In the genomic region with DNA sequence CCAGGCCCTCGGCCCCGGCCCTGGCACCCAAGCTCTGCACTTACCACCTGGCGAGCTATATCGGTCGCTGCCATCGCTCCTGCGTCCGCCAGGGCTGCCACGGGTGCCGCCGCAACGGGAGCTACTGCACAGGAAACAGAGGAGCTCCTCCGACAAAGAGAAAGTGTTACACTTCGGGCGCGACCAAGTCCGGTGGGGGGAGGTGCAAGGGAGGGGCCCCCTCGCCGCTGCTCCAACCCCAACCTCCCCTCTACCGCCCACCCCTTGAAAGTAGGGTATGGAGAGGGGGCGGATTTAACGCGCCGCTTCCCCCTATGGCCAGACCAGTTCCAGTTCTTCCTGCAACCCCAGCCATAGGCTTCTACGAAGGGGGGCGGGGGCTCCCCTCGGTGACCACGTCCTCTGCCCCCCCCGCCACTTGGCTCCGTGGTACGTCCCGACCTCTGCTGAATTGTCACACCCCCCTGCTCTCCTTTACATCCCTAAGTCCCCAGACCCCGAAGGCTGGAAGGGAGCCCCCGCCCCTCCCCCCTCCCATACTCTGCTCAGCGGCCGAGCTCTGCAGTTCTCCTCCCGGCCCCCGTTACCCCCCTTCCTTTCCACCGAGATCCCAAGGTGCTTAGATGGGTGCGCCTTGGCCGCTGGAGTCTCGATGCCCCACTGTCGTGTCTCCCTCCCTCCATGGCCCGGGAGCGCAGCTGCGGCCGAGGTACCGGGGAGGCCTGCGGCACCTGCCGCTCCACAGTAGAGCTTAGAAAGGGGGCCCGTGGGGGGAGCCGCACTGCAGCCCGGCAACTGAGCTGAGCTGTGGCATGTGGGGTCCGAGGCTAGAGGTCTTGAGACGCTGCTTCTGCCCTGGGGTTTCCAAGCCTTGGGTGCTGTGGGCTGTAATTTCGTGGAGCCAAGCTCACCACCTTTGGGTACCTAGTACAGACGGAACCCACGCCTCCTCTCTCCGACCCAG, we compare ENCODE assay signal across 1 cellular context.
A peak's percentile ranks its signal among the peaks of the same experiment; 100 is the strongest.
TF ChIP-seq lines count a peak whose summit lies in the region.

A gene (minus strand): TSS at position 137 of the 964 bp plus-strand sequence. CDS start 63 bp downstream, at position 74.

TF ChIP-seq in HEK293, 187 proteins besides CTCF, POLR2A, EP300 and RAD21 (continued from another document and continues in another):
- TF ChIP-seq ZNF354C (tag by site-specific recombination; IDR thresholded peaks at IDR 0.05; ENCODE audit: borderline replicate concordance, low read depth) (no peak), SP3 (tag by site-specific recombination; IDR thresholded peaks at IDR 0.05) (peak; percentile 92), ZNF19 (tag by site-specific recombination; IDR thresholded peaks at IDR 0.05; ENCODE audit: low read depth) (no peak), ZSCAN23 (tag by site-specific recombination; IDR thresholded peaks at IDR 0.05) (no peak), ZNF792 (tag by site-specific recombination; IDR thresholded peaks at IDR 0.05) (no peak), ZNF138 (tag by site-specific recombination; IDR thresholded peaks at IDR 0.05; ENCODE audit: borderline replicate concordance) (no peak), ZNF501 (tag by site-specific recombination; IDR thresholded peaks at IDR 0.05) (0 out of 2 replicates have a peak, but pooled peaks have one; percentile 48), ZXDB (tag by site-specific recombination; IDR thresholded peaks at IDR 0.05) (peak; percentile 76), SP2 (tag by site-specific recombination; IDR thresholded peaks at IDR 0.05) (peak; percentile 90), ZNF530 (tag by site-specific recombination; IDR thresholded peaks at IDR 0.05; ENCODE audit: low read depth) (no peak), SALL2 (tag by site-specific recombination; IDR thresholded peaks at IDR 0.05; ENCODE audit: borderline replicate concordance) (no peak), HOXA7 (CRISPR knock-in tag; IDR thresholded peaks at IDR 0.05; ENCODE audit: borderline replicate concordance) (no peak), GLIS2 (tag by site-specific recombination; IDR thresholded peaks at IDR 0.05) (peak; percentile 81), ZNF112 (tag by site-specific recombination; IDR thresholded peaks at IDR 0.05) (no peak), GLIS1 (tag by site-specific recombination; IDR thresholded peaks at IDR 0.05) (0 out of 2 replicates have a peak, but pooled peaks have one; percentile 21), ZNF558 (tag by site-specific recombination; IDR thresholded peaks at IDR 0.05) (no peak), TCF7L2 (IDR thresholded peaks at IDR 0.05; ENCODE audit: borderline replicate concordance, low read depth, low read length) (no peak), KLF16 (tag by site-specific recombination; IDR thresholded peaks at IDR 0.05) (peak; percentile 96), ZNF433 (tag by site-specific recombination; IDR thresholded peaks at IDR 0.05; ENCODE audit: low read depth) (no peak), ZNF837 (tag by site-specific recombination; IDR thresholded peaks at IDR 0.05) (no peak), ZNF114 (tag by site-specific recombination; IDR thresholded peaks at IDR 0.05) (no peak), MZF1 (tag by site-specific recombination; IDR thresholded peaks at IDR 0.05; ENCODE audit: borderline replicate concordance) (no peak), ZNF23 (tag by site-specific recombination; IDR thresholded peaks at IDR 0.05; ENCODE audit: borderline replicate concordance) (no peak), ZNF2 (tag by site-specific recombination; IDR thresholded peaks at IDR 0.05) (no peak), ZNF416 (tag by site-specific recombination; IDR thresholded peaks at IDR 0.05) (no peak), ZNF140 (tag by site-specific recombination; IDR thresholded peaks at IDR 0.05) (no peak), ZNF600 (tag by site-specific recombination; IDR thresholded peaks at IDR 0.05) (0 out of 2 replicates have a peak, but pooled peaks have one; percentile 25), ZBTB8A (tag by site-specific recombination; IDR thresholded peaks at IDR 0.05) (0 out of 2 replicates have a peak, but pooled peaks have one; percentile 33), ZNF266 (tag by site-specific recombination; IDR thresholded peaks at IDR 0.05; ENCODE audit: low read depth) (no peak), KLF9 (tag by site-specific recombination; IDR thresholded peaks at IDR 0.05; ENCODE audit: low read depth) (peak; percentile 95), ZNF555 (tag by site-specific recombination; conservative IDR thresholded peaks at IDR 0.05) (no peak)
- TF ChIP-seq, protein P1, sequence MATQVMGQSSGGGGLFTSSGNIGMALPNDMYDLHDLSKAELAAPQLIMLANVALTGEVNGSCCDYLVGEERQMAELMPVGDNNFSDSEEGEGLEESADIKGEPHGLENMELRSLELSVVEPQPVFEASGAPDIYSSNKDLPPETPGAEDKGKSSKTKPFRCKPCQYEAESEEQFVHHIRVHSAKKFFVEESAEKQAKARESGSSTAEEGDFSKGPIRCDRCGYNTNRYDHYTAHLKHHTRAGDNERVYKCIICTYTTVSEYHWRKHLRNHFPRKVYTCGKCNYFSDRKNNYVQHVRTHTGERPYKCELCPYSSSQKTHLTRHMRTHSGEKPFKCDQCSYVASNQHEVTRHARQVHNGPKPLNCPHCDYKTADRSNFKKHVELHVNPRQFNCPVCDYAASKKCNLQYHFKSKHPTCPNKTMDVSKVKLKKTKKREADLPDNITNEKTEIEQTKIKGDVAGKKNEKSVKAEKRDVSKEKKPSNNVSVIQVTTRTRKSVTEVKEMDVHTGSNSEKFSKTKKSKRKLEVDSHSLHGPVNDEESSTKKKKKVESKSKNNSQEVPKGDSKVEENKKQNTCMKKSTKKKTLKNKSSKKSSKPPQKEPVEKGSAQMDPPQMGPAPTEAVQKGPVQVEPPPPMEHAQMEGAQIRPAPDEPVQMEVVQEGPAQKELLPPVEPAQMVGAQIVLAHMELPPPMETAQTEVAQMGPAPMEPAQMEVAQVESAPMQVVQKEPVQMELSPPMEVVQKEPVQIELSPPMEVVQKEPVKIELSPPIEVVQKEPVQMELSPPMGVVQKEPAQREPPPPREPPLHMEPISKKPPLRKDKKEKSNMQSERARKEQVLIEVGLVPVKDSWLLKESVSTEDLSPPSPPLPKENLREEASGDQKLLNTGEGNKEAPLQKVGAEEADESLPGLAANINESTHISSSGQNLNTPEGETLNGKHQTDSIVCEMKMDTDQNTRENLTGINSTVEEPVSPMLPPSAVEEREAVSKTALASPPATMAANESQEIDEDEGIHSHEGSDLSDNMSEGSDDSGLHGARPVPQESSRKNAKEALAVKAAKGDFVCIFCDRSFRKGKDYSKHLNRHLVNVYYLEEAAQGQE (tag by site-specific recombination; IDR thresholded peaks at IDR 0.05), result no peak
- TF ChIP-seq, protein P2, sequence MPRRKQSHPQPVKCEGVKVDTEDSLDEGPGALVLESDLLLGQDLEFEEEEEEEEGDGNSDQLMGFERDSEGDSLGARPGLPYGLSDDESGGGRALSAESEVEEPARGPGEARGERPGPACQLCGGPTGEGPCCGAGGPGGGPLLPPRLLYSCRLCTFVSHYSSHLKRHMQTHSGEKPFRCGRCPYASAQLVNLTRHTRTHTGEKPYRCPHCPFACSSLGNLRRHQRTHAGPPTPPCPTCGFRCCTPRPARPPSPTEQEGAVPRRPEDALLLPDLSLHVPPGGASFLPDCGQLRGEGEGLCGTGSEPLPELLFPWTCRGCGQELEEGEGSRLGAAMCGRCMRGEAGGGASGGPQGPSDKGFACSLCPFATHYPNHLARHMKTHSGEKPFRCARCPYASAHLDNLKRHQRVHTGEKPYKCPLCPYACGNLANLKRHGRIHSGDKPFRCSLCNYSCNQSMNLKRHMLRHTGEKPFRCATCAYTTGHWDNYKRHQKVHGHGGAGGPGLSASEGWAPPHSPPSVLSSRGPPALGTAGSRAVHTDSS (tag by site-specific recombination; IDR thresholded peaks at IDR 0.05), result no peak
- TF ChIP-seq, protein P3, sequence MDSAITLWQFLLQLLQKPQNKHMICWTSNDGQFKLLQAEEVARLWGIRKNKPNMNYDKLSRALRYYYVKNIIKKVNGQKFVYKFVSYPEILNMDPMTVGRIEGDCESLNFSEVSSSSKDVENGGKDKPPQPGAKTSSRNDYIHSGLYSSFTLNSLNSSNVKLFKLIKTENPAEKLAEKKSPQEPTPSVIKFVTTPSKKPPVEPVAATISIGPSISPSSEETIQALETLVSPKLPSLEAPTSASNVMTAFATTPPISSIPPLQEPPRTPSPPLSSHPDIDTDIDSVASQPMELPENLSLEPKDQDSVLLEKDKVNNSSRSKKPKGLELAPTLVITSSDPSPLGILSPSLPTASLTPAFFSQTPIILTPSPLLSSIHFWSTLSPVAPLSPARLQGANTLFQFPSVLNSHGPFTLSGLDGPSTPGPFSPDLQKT (IDR thresholded peaks at IDR 0.05; ENCODE audit: borderline replicate concordance, low read depth, low read length), result no peak
- TF ChIP-seq, protein P4, sequence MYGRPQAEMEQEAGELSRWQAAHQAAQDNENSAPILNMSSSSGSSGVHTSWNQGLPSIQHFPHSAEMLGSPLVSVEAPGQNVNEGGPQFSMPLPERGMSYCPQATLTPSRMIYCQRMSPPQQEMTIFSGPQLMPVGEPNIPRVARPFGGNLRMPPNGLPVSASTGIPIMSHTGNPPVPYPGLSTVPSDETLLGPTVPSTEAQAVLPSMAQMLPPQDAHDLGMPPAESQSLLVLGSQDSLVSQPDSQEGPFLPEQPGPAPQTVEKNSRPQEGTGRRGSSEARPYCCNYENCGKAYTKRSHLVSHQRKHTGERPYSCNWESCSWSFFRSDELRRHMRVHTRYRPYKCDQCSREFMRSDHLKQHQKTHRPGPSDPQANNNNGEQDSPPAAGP (tag by site-specific recombination; IDR thresholded peaks at IDR 0.05), result peak; percentile 87
- TF ChIP-seq, protein P5, sequence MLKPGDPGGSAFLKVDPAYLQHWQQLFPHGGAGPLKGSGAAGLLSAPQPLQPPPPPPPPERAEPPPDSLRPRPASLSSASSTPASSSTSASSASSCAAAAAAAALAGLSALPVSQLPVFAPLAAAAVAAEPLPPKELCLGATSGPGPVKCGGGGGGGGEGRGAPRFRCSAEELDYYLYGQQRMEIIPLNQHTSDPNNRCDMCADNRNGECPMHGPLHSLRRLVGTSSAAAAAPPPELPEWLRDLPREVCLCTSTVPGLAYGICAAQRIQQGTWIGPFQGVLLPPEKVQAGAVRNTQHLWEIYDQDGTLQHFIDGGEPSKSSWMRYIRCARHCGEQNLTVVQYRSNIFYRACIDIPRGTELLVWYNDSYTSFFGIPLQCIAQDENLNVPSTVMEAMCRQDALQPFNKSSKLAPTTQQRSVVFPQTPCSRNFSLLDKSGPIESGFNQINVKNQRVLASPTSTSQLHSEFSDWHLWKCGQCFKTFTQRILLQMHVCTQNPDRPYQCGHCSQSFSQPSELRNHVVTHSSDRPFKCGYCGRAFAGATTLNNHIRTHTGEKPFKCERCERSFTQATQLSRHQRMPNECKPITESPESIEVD (tag by site-specific recombination; IDR thresholded peaks at IDR 0.05), result no peak
- TF ChIP-seq, protein P6, sequence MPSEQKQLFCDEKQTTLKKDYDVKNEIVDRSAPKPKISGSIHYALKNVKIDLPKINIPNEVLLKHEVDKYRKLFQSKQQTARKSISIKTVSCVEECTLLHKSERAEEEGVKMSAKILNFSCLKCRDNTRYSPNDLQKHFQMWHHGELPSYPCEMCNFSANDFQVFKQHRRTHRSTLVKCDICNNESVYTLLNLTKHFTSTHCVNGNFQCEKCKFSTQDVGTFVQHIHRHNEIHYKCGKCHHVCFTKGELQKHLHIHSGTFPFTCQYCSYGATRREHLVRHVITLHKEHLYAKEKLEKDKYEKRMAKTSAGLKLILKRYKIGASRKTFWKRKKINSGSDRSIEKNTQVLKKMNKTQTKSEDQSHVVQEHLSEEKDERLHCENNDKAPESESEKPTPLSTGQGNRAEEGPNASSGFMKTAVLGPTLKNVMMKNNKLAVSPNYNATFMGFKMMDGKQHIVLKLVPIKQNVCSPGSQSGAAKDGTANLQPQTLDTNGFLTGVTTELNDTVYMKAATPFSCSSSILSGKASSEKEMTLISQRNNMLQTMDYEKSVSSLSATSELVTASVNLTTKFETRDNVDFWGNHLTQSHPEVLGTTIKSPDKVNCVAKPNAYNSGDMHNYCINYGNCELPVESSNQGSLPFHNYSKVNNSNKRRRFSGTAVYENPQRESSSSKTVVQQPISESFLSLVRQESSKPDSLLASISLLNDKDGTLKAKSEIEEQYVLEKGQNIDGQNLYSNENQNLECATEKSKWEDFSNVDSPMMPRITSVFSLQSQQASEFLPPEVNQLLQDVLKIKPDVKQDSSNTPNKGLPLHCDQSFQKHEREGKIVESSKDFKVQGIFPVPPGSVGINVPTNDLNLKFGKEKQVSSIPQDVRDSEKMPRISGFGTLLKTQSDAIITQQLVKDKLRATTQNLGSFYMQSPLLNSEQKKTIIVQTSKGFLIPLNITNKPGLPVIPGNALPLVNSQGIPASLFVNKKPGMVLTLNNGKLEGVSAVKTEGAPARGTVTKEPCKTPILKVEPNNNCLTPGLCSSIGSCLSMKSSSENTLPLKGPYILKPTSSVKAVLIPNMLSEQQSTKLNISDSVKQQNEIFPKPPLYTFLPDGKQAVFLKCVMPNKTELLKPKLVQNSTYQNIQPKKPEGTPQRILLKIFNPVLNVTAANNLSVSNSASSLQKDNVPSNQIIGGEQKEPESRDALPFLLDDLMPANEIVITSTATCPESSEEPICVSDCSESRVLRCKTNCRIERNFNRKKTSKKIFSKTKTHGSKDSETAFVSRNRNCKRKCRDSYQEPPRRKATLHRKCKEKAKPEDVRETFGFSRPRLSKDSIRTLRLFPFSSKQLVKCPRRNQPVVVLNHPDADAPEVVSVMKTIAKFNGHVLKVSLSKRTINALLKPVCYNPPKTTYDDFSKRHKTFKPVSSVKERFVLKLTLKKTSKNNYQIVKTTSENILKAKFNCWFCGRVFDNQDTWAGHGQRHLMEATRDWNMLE (tag by site-specific recombination; conservative IDR thresholded peaks at IDR 0.05; ENCODE audit: low read depth), result 0 out of 2 replicates have a peak, but pooled peaks have one; percentile 19
- TF ChIP-seq, protein P7, sequence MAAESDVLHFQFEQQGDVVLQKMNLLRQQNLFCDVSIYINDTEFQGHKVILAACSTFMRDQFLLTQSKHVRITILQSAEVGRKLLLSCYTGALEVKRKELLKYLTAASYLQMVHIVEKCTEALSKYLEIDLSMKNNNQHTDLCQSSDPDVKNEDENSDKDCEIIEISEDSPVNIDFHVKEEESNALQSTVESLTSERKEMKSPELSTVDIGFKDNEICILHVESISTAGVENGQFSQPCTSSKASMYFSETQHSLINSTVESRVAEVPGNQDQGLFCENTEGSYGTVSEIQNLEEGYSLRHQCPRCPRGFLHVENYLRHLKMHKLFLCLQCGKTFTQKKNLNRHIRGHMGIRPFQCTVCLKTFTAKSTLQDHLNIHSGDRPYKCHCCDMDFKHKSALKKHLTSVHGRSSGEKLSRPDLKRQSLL (tag by site-specific recombination; IDR thresholded peaks at IDR 0.05), result no peak
- TF ChIP-seq, protein P8, sequence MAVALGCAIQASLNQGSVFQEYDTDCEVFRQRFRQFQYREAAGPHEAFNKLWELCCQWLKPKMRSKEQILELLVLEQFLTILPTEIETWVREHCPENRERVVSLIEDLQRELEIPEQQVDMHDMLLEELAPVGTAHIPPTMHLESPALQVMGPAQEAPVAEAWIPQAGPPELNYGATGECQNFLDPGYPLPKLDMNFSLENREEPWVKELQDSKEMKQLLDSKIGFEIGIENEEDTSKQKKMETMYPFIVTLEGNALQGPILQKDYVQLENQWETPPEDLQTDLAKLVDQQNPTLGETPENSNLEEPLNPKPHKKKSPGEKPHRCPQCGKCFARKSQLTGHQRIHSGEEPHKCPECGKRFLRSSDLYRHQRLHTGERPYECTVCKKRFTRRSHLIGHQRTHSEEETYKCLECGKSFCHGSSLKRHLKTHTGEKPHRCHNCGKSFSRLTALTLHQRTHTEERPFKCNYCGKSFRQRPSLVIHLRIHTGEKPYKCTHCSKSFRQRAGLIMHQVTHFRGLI (tag by site-specific recombination; IDR thresholded peaks at IDR 0.05), result no peak
